ENCODE assay signal across 1 cellular context in genomic region chr1:151008244-151009205, GRCh38.
TF ChIP-seq lines count a peak whose summit lies in the region.

A gene with protein sequence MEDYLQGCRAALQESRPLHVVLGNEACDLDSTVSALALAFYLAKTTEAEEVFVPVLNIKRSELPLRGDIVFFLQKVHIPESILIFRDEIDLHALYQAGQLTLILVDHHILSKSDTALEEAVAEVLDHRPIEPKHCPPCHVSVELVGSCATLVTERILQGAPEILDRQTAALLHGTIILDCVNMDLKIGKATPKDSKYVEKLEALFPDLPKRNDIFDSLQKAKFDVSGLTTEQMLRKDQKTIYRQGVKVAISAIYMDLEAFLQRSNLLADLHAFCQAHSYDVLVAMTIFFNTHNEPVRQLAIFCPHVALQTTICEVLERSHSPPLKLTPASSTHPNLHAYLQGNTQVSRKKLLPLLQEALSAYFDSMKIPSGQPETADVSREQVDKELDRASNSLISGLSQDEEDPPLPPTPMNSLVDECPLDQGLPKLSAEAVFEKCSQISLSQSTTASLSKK (plus strand): TSS chr1:151008449. CDS start chr1:151008633, 184 bp downstream.

TF ChIP-seq in K562, 482 proteins besides CTCF, POLR2A, EP300 and RAD21 (continued from another document and continues in another):
- TF ChIP-seq, protein P1, sequence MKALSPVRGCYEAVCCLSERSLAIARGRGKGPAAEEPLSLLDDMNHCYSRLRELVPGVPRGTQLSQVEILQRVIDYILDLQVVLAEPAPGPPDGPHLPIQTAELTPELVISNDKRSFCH (CRISPR knock-in tag; IDR thresholded peaks at IDR 0.05), result no peak
- TF ChIP-seq, protein P1 (tag; IDR thresholded peaks at IDR 0.05), result 0 out of 2 replicates have a peak, but pooled peaks have one; percentile 61
- no peak for TF ChIP-seq ZNF354B (CRISPR knock-in tag; IDR thresholded peaks at IDR 0.05)
- TF ChIP-seq, protein P2, sequence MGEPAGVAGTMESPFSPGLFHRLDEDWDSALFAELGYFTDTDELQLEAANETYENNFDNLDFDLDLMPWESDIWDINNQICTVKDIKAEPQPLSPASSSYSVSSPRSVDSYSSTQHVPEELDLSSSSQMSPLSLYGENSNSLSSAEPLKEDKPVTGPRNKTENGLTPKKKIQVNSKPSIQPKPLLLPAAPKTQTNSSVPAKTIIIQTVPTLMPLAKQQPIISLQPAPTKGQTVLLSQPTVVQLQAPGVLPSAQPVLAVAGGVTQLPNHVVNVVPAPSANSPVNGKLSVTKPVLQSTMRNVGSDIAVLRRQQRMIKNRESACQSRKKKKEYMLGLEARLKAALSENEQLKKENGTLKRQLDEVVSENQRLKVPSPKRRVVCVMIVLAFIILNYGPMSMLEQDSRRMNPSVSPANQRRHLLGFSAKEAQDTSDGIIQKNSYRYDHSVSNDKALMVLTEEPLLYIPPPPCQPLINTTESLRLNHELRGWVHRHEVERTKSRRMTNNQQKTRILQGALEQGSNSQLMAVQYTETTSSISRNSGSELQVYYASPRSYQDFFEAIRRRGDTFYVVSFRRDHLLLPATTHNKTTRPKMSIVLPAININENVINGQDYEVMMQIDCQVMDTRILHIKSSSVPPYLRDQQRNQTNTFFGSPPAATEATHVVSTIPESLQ (CRISPR knock-in tag; IDR thresholded peaks at IDR 0.05), result no peak
- TF ChIP-seq RBM15 (IDR thresholded peaks at IDR 0.05; ENCODE audit: insufficient read depth, low read length), result no peak
- TF ChIP-seq, protein P3, sequence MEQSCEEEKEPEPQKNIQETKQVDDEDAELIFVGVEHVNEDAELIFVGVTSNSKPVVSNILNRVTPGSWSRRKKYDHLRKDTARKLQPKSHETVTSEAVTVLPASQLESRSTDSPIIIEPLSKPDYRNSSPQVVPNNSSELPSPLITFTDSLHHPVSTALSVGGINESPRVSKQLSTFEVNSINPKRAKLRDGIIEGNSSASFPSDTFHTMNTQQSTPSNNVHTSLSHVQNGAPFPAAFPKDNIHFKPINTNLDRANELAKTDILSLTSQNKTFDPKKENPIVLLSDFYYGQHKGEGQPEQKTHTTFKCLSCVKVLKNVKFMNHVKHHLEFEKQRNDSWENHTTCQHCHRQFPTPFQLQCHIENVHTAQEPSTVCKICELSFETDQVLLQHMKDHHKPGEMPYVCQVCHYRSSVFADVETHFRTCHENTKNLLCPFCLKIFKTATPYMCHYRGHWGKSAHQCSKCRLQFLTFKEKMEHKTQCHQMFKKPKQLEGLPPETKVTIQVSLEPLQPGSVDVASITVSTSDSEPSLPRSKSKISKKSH (CRISPR knock-in tag; IDR thresholded peaks at IDR 0.05), result no peak
- no peak for TF ChIP-seq POLR3A (IDR thresholded peaks at IDR 0.05; ENCODE audit: borderline replicate concordance, extremely low read depth, insufficient read depth, insufficient read length)
- peak; percentile 33; the same call in 1 of the 2 replicates for TF ChIP-seq KAT7 (CRISPR knock-in tag; IDR thresholded peaks at IDR 0.05; ENCODE audit: borderline replicate concordance)
- TF ChIP-seq FIP1L1 (IDR thresholded peaks at IDR 0.05; ENCODE audit: low read depth, low read length, poor library complexity, severe bottlenecking), result no peak
- no peak for TF ChIP-seq MCM5 (IDR thresholded peaks at IDR 0.05; ENCODE audit: low read depth)
- no peak for TF ChIP-seq DDX20 (tag; IDR thresholded peaks at IDR 0.05; ENCODE audit: low read depth)
- TF ChIP-seq CHD2 (IDR thresholded peaks at IDR 0.05; ENCODE audit: low read depth, low read length), result no peak
- no peak for TF ChIP-seq PYGO2 (tag; IDR thresholded peaks at IDR 0.05)
- peak; percentile 62; the same call in 1 of the 2 replicates for TF ChIP-seq HMGXB4 (CRISPR knock-in tag; IDR thresholded peaks at IDR 0.05)
- TF ChIP-seq BCLAF1 (IDR thresholded peaks at IDR 0.05; ENCODE audit: borderline replicate concordance in 1 of 2, control insufficient read depth in 1 of 2, low read depth in 2 of 2, low read length in 1 of 2), result peak; percentile 23 to 60; a peak in 1 of 4 replicates
- peak; percentile 77 for TF ChIP-seq ZSCAN29 (IDR thresholded peaks at IDR 0.05)
- no peak; the same call in 1 of the 2 replicates for TF ChIP-seq FOXK1 (CRISPR knock-in tag; IDR thresholded peaks at IDR 0.05; ENCODE audit: borderline replicate concordance)
- TF ChIP-seq IRF1 (CRISPR knock-in tag; IDR thresholded peaks at IDR 0.05; ENCODE audit: borderline replicate concordance), result no peak
- TF ChIP-seq MYNN (IDR thresholded peaks at IDR 0.05), result no peak
- TF ChIP-seq MYNN (CRISPR knock-in tag; IDR thresholded peaks at IDR 0.05), result no peak
- no peak for TF ChIP-seq NR4A1 (CRISPR knock-in tag; IDR thresholded peaks at IDR 0.05)
- TF ChIP-seq NR4A1 (tag; IDR thresholded peaks at IDR 0.05), result peak; percentile 51; the same call in 1 of the 2 replicates
- no peak for TF ChIP-seq ZC3H8 (IDR thresholded peaks at IDR 0.05)
- TF ChIP-seq ZNF384 (IDR thresholded peaks at IDR 0.05; ENCODE audit: low read depth, low read length), result no peak
- TF ChIP-seq ZNF589 (CRISPR knock-in tag; IDR thresholded peaks at IDR 0.05; ENCODE audit: low read depth), result peak; percentile 36; the same call in 1 of the 2 replicates
- no peak for TF ChIP-seq NFE2L1 (tag; IDR thresholded peaks at IDR 0.05; ENCODE audit: borderline replicate concordance, low read depth)
- TF ChIP-seq GATAD2B (IDR thresholded peaks at IDR 0.05; ENCODE audit: borderline replicate concordance), result no peak
- peak in 1 of 2 experiments; percentile 56; a peak in 1 of 4 replicates for TF ChIP-seq HDAC1 (IDR thresholded peaks at IDR 0.05)
- TF ChIP-seq CREB3L1 (IDR thresholded peaks at IDR 0.05; ENCODE audit: borderline replicate concordance, low read depth), result peak; percentile 64; the same call in 1 of the 2 replicates
- TF ChIP-seq ZNF551 (CRISPR knock-in tag; IDR thresholded peaks at IDR 0.05), result no peak
- peak; percentile 53; the same call in 1 of the 2 replicates for TF ChIP-seq CTBP1 (IDR thresholded peaks at IDR 0.05; ENCODE audit: borderline replicate concordance)
- TF ChIP-seq, protein P4, sequence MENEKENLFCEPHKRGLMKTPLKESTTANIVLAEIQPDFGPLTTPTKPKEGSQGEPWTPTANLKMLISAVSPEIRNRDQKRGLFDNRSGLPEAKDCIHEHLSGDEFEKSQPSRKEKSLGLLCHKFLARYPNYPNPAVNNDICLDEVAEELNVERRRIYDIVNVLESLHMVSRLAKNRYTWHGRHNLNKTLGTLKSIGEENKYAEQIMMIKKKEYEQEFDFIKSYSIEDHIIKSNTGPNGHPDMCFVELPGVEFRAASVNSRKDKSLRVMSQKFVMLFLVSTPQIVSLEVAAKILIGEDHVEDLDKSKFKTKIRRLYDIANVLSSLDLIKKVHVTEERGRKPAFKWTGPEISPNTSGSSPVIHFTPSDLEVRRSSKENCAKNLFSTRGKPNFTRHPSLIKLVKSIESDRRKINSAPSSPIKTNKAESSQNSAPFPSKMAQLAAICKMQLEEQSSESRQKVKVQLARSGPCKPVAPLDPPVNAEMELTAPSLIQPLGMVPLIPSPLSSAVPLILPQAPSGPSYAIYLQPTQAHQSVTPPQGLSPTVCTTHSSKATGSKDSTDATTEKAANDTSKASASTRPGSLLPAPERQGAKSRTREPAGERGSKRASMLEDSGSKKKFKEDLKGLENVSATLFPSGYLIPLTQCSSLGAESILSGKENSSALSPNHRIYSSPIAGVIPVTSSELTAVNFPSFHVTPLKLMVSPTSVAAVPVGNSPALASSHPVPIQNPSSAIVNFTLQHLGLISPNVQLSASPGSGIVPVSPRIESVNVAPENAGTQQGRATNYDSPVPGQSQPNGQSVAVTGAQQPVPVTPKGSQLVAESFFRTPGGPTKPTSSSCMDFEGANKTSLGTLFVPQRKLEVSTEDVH (IDR thresholded peaks at IDR 0.05; ENCODE audit: low read depth, partially characterized antibody), result peak; percentile 18
- TF ChIP-seq ZKSCAN3 (CRISPR knock-in tag; IDR thresholded peaks at IDR 0.05), result no peak
- no peak for TF ChIP-seq IFI16 (CRISPR knock-in tag; IDR thresholded peaks at IDR 0.05)
- TF ChIP-seq MTA3 (IDR thresholded peaks at IDR 0.05; ENCODE audit: borderline replicate concordance), result peak; percentile 72; the same call in 1 of the 2 replicates
- TF ChIP-seq MTA1 (IDR thresholded peaks at IDR 0.05; ENCODE audit: borderline replicate concordance), result no peak
- no peak for TF ChIP-seq HDAC3 (IDR thresholded peaks at IDR 0.05; ENCODE audit: borderline replicate concordance, partially characterized antibody)
- peak; percentile 95 for TF ChIP-seq LARP7 (IDR thresholded peaks at IDR 0.05)
- no peak for TF ChIP-seq BACH1 (tag; IDR thresholded peaks at IDR 0.05)
- TF ChIP-seq DACH1 (IDR thresholded peaks at IDR 0.05; ENCODE audit: partially characterized antibody), result no peak
- TF ChIP-seq TCF15 (CRISPR knock-in tag; IDR thresholded peaks at IDR 0.05), result no peak
- TF ChIP-seq HEY1 (CRISPR knock-in tag; IDR thresholded peaks at IDR 0.05; ENCODE audit: borderline replicate concordance), result no peak
- TF ChIP-seq CREM (IDR thresholded peaks at IDR 0.05; ENCODE audit: low read depth), result peak; percentile 92
- TF ChIP-seq FOXA3 (CRISPR knock-in tag; conservative IDR thresholded peaks at IDR 0.05 in 1 of 2, IDR thresholded peaks at IDR 0.05 in 1 of 2), result 0 out of 4 replicates have a peak, but pooled peaks of 1 of the 2 experiments have one; percentile 30
- no peak for TF ChIP-seq RNF219 (CRISPR knock-in tag; IDR thresholded peaks at IDR 0.05)
